ENCODE assay signal across 10 cellular contexts in the genomic region with DNA sequence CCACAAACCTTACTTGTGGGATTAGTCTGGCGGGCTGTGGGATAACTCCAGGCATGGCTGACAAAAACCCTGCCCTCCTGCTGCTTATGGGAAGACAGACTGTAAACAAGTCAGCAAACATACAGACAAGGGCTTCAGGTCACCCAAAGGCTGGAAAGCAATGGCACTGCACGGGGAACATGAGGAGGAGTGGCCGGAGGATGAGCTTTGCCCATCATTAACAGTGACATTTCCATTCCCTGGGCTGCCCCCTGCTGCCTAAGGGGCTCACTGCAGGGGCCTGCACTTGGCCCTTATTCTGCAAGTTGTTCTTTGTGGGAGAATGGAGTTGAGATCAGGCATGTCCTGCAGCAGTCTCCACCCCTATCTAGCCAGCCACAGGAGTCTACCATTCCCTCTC.
DNase-seq lines count a peak whose midpoint lies in the region; ATAC-seq and TF ChIP-seq lines count a peak whose summit lies in the region.
"Had no signal": no experiment of that assay in that cellular context is flagged by ENCODE, and none has a peak within 500 bp of the region (broad histone marks: within the 10 kb centered on the region; RNA-seq: fewer than 3 reads in every experiment).

No MANE protein-coding gene starts in this region.

- H3K4me3 ChIP-seq in AG04450 (ENCODE audit: low read depth, low read length) (no peak overlapping the region), GM23248 (no peak overlapping the region)

- no peaks in the 10 kb centered on the region for H3K36me3 ChIP-seq in GM23248 (ENCODE audit: low read depth)

- H3K9ac ChIP-seq in GM23248 = no peak overlapping the region

- TF ChIP-seq CTCF in AG04450 (IDR thresholded peaks at IDR 0.05; ENCODE audit: low read depth, low read length) = peak; percentile 15; the same call in 1 of the 2 replicates

- no peak overlapping the region for H3K27ac ChIP-seq in AG04450 (ENCODE audit: low read depth, low read length)
- no peak overlapping the region for H3K27ac ChIP-seq in GM23248

- 21 to 26% methylated on average over 3 of the region's 3 CpGs for WGBS in GM23248 (ENCODE audit: low coverage in 1 of 2, low lambda C conversion rate in 2 of 2, missing lambda C conversion rate in 2 of 2), 2 experiments

- no peaks in the 10 kb centered on the region for H3K79me2 ChIP-seq in GM23248 (ENCODE audit: insufficient read depth)

- ATAC-seq in SK-N-SH treated with all-trans-retinoic acid at 6 μM for 48 hours (peak; percentile 58), GM21737 (IDR thresholded peaks at IDR 0.05; ENCODE audit: unreplicated experiment) (no peak), HG03432 (IDR thresholded peaks at IDR 0.05; ENCODE audit: unreplicated experiment) (no peak)

- in situ Hi-C loops in GM23248 (cut with MboI) = no loop called here

- H3K4me2 ChIP-seq in GM23248 (ENCODE audit: unreplicated experiment) = no peak overlapping the region

- no peaks in the 10 kb centered on the region for H3K4me1 ChIP-seq in GM23248 (ENCODE audit: insufficient read depth)

- no peak overlapping the region for H2AFZ ChIP-seq in GM23248

- no peaks in the 10 kb centered on the region for H3K27me3 ChIP-seq in AG04450 (ENCODE audit: control insufficient read depth, insufficient read depth, low read length)
- H3K27me3 ChIP-seq in GM23248 (replicated peaks; ENCODE audit: insufficient read depth) = 0 out of 2 replicates have a peak, but pooled peaks cover 3% of the 10 kb centered on the region

- no peaks in the 10 kb centered on the region for H3F3A ChIP-seq in GM23248 (ENCODE audit: insufficient read depth)

- CTCF ChIA-PET in AG04450 (lab: Charles Lee) = interaction anchor here (0.6 to 0.7 kb wide), 2 partner anchors 384 to 385 kb away, joined by 3 read pairs; no protein-coding TSS in a partner anchor

- no peaks in the 10 kb centered on the region for H4K20me1 ChIP-seq in GM23248 (ENCODE audit: insufficient read depth)

- POLR2A ChIA-PET in AG04450 (lab: Yijun Ruan, JAX) = no interaction called here

- no peaks in the 10 kb centered on the region for H3K9me2 ChIP-seq in GM23248 (ENCODE audit: insufficient read depth)

- H3K9me3 ChIP-seq in AG04450 (ENCODE audit: control insufficient read depth, insufficient read depth, low read length) = peaks cover 47% of the 10 kb centered on the region
- no peaks in the 10 kb centered on the region for H3K9me3 ChIP-seq in GM23248 (ENCODE audit: low read depth)

- DNase-seq in AG04450 (ENCODE audit: low read depth, low spot score) (no peak), GM23248 (peak; percentile 58), left kidney (ENCODE audit: low read depth, low spot score) (peak; percentile 63), COLO829 (ENCODE audit: low spot score) (no peak)
- no peak for DNase-seq in NK-92 treated with Interleukin-12 subunit alpha and Interleukin-12 subunit beta, amount 100 ng/mL, for 24 hours (lab: John Stamatoyannopoulos, UW)
- DNase-seq: DMS79, NCI-H69 had no signal

TF ChIP-seq in SK-N-SH treated with all-trans-retinoic acid at 6 μM for 48 hours, 23 proteins besides CTCF, POLR2A, EP300 and RAD21:
- TF ChIP-seq PPARA (CRISPR knock-in tag; IDR thresholded peaks at IDR 0.05; ENCODE audit: borderline replicate concordance) = no peak
- TF ChIP-seq, protein P1, sequence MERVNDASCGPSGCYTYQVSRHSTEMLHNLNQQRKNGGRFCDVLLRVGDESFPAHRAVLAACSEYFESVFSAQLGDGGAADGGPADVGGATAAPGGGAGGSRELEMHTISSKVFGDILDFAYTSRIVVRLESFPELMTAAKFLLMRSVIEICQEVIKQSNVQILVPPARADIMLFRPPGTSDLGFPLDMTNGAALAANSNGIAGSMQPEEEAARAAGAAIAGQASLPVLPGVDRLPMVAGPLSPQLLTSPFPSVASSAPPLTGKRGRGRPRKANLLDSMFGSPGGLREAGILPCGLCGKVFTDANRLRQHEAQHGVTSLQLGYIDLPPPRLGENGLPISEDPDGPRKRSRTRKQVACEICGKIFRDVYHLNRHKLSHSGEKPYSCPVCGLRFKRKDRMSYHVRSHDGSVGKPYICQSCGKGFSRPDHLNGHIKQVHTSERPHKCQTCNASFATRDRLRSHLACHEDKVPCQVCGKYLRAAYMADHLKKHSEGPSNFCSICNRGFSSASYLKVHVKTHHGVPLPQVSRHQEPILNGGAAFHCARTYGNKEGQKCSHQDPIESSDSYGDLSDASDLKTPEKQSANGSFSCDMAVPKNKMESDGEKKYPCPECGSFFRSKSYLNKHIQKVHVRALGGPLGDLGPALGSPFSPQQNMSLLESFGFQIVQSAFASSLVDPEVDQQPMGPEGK (CRISPR knock-in tag; IDR thresholded peaks at IDR 0.05; ENCODE audit: borderline replicate concordance) = no peak
- TF ChIP-seq CSDC2 (CRISPR knock-in tag; IDR thresholded peaks at IDR 0.05) = no peak
- no peak for TF ChIP-seq ZNF70 (CRISPR knock-in tag; IDR thresholded peaks at IDR 0.05)
- TF ChIP-seq, protein P2, sequence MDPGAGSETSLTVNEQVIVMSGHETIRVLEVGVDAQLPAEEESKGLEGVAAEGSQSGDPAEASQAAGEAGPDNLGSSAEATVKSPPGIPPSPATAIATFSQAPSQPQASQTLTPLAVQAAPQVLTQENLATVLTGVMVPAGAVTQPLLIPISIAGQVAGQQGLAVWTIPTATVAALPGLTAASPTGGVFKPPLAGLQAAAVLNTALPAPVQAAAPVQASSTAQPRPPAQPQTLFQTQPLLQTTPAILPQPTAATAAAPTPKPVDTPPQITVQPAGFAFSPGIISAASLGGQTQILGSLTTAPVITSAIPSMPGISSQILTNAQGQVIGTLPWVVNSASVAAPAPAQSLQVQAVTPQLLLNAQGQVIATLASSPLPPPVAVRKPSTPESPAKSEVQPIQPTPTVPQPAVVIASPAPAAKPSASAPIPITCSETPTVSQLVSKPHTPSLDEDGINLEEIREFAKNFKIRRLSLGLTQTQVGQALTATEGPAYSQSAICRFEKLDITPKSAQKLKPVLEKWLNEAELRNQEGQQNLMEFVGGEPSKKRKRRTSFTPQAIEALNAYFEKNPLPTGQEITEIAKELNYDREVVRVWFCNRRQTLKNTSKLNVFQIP (CRISPR knock-in tag; IDR thresholded peaks at IDR 0.05; ENCODE audit: borderline replicate concordance, low read depth) = no peak
TF ChIP-seq in SK-N-SH treated with all-trans-retinoic acid at 6 μM for 48 hours: peak in this region for 0.

Comparison
In these comparisons a context has a peak if more than half of its experiments do, and no peak if none do; other contexts are left out.
1. DNase-seq: peak in GM23248 (single experiment) and left kidney (single experiment); none in AG04450 (single experiment), COLO829 (single experiment) and NK-92 treated with Interleukin-12 subunit alpha and Interleukin-12 subunit beta, amount 100 ng/mL, for 24 hours (single experiment).